ENCODE assay signal across 16 cellular contexts in the genomic region with DNA sequence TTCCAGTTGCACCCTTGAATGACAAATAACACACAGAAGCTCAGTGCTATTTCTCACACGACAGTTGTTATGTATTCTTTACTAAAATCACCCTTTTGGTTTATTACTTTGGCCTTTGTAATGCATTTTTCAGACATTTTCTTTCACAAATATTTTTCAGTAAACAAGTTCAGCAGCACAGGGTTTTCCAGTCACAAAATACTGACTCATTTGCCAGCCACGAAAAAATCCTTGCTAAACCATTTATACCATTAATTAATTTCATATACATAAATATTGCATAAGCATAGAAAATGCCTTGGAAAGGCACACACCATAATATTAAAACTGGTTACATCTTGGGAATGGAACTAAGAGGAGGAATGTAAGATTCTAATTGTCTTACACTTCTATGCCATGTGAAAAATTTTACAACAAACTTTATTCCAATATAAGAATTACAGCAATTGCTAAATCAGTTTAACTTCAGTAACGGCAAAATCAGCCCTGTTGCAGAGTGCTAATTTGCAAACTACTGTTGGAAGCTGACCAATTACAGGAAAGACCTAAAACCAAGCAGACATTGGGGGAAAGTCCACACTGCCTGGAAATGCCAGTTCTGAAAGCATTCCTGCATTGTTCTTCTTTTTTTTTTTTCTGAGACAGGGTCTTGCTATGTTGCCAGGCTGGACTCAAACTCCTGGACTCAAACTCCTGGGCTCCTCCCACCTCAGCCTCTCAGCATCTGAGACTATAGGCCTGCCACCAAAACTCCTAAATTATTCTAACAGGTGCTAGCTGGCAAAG.
"Had no signal": no experiment of that assay in that cellular context is flagged by ENCODE, and none has a peak within 500 bp of the region (broad histone marks: within the 10 kb centered on the region; RNA-seq: fewer than 3 reads in every experiment).

No MANE protein-coding gene starts in this region.

- H3K27me3 ChIP-seq: ascending aorta, dorsolateral prefrontal cortex, tibial artery, uterus had no signal

- H3K36me3 ChIP-seq: uterus had no signal

- H3K9me3 Mint-ChIP-seq: endodermal cell; naive thymus-derived CD8-positive, alpha-beta T cell; T-cell had no signal

- H3K4me3 ChIP-seq: ascending aorta, dorsolateral prefrontal cortex, tibial artery, uterus had no signal

- FAIRE-seq: bronchial epithelial cell had no signal

- DNase-seq: activated CD4-positive, alpha-beta T cell treated with anti-CD3 and anti-CD28 coated beads, Interleukin-2, amount 50 U/mL, for 48 hours; activated CD8-positive, alpha-beta memory T cell treated with anti-CD3 and anti-CD28 coated beads, Interleukin-2, amount 50 U/mL, for 4 hours; activated naive CD4-positive, alpha-beta T cell; dorsolateral prefrontal cortex; endodermal cell; erythroblast; naive thymus-derived CD8-positive, alpha-beta T cell; stimulated activated CD4-positive, alpha-beta T cell treated with anti-CD3 and anti-CD28 coated beads, Interleukin-12 subunit alpha, Interleukin-12 subunit beta, amount 100 ng/mL, for 4 hours; stimulated activated naive CD4-positive, alpha-beta T cell; T-cell; T-helper 9 cell; tibial artery; uterus had no signal

- ATAC-seq: activated CD4-positive, CD25-positive, alpha-beta regulatory T cell treated with anti-CD3 and anti-CD28 coated beads, Interleukin-2, amount 50 U/mL, for 24 hours; naive thymus-derived CD8-positive, alpha-beta T cell; T-cell had no signal

- H3K9me3 ChIP-seq: ascending aorta, tibial artery, uterus had no signal

- H3K4me1 Mint-ChIP-seq: endodermal cell; naive thymus-derived CD8-positive, alpha-beta T cell; T-cell had no signal

- H3K4me1 ChIP-seq: ascending aorta, tibial artery, uterus had no signal

- H3K27me3 Mint-ChIP-seq: naive thymus-derived CD8-positive, alpha-beta T cell; T-cell had no signal

- H3K27ac ChIP-seq: ascending aorta, dorsolateral prefrontal cortex, tibial artery, uterus had no signal

- H3K4me3 Mint-ChIP-seq: endodermal cell; naive thymus-derived CD8-positive, alpha-beta T cell; T-cell had no signal

- H3K27ac Mint-ChIP-seq: endodermal cell had no signal
